ENCODE assay signal across 8 cellular contexts in genomic region chr1:28927442-28928305, GRCh38. TPM values are rescaled to one million over a fixed set of nuclear protein-coding genes. Genes with fewer than 3 reads are reported as not detected.
DNase-seq lines count a peak whose midpoint lies in the region; ATAC-seq and TF ChIP-seq lines count a peak whose summit lies in the region.

No MANE protein-coding gene starts in this region.

- DNase-seq in A673 (ENCODE audit: low spot score) (peak; percentile 67), left ventricle myocardium inferior (no peak), NCI-H510A (lab: John Stamatoyannopoulos, UW) (no peak), NCI-H1048 (lab: John Stamatoyannopoulos, UW) (no peak)
- DNase-seq in activated CD4-positive, CD25-positive, alpha-beta regulatory T cell treated with anti-CD3 and anti-CD28 coated beads, Interleukin-2, amount 50 U/mL, for 72 hours, result no peak

- H3K79me2 ChIP-seq in SU-DHL-6 (ENCODE audit: insufficient read depth, low read length), result peaks cover 88% of the 10 kb centered on the region

- H3K27ac ChIP-seq in A673 (ENCODE audit: low read depth, low read length, poor library complexity, severe bottlenecking), result peak overlapping the region; percentile 86
- peak overlapping the region; percentile 91 for H3K27ac ChIP-seq in SU-DHL-6 (ENCODE audit: low read depth, low read length)
- H3K27ac ChIP-seq in left ventricle myocardium inferior (replicated peaks), result peak overlapping the region; percentile 57
- peak overlapping the region; percentile 50 for H3K27ac ChIP-seq in subcutaneous abdominal adipose tissue (ENCODE audit: low read depth, low read length)

- H3K9me2 ChIP-seq in SU-DHL-6 (replicated peaks; ENCODE audit: insufficient read depth, low read length), result no peaks in the 10 kb centered on the region

- BruUV-seq in A673 (replicated peaks; lab: Mats Ljungman, UMichigan), result TSS peak; percentile 3

- H3K9ac ChIP-seq in SU-DHL-6 (ENCODE audit: low read length) (peak overlapping the region; percentile 25), subcutaneous abdominal adipose tissue (ENCODE audit: low read length in 5 of 5) (peak overlapping the region in 3 of 5 donors; percentile 6 to 57 (median 38))

- H3K4me1 ChIP-seq in A673 (ENCODE audit: insufficient read depth, low read length, poor library complexity, severe bottlenecking) (peaks cover 40% of the 10 kb centered on the region), left ventricle myocardium inferior (peaks cover 26% of the 10 kb centered on the region), subcutaneous abdominal adipose tissue (ENCODE audit: control insufficient read depth in 5 of 5, insufficient read depth in 5 of 5, low read length in 5 of 5) (peaks cover 5 to 31% (median 26%) of the 10 kb centered on the region in 5 donors)

- POLR2A ChIA-PET in A673 (lab: Charles Lee; ENCODE audit: low non-redundant PET), result interaction anchor here (0.5 to 0.6 kb wide), 2 partner anchors 66 to 119 kb away, joined by 12 to 21 read pairs; no protein-coding TSS in a partner anchor

- H3K36me3 ChIP-seq in A673 (ENCODE audit: insufficient read depth, low read length, poor library complexity, severe bottlenecking), result no peaks in the 10 kb centered on the region
- H3K36me3 ChIP-seq in SU-DHL-6 (ENCODE audit: low read length), result no peaks in the 10 kb centered on the region
- no peaks in the 10 kb centered on the region for H3K36me3 ChIP-seq in left ventricle myocardium inferior
- H3K36me3 ChIP-seq in subcutaneous abdominal adipose tissue (ENCODE audit: control insufficient read depth in 5 of 5, insufficient read depth in 5 of 5, low read length in 5 of 5), result no peaks in the 10 kb centered on the region

- TF ChIP-seq CTCF in A673 (conservative IDR thresholded peaks at IDR 0.05; ENCODE audit: low read depth, low read length), result no peak
- no peak for TF ChIP-seq CTCF in SU-DHL-6 (IDR thresholded peaks at IDR 0.05; ENCODE audit: insufficient read depth, low read length, poor library complexity, severe bottlenecking)
- TF ChIP-seq CTCF in left ventricle myocardium inferior (IDR thresholded peaks at IDR 0.05; ENCODE audit: borderline replicate concordance), result no peak

- peak overlapping the region; percentile 83 for H3K4me2 ChIP-seq in SU-DHL-6 (ENCODE audit: low read depth, low read length, poor library complexity, severe bottlenecking)

- peaks cover 27% of the 10 kb centered on the region for H3F3A ChIP-seq in SU-DHL-6 (ENCODE audit: insufficient read depth)

- intact Hi-C loops in A673 (cut with micrococcal nuclease; ENCODE audit: unreplicated experiment) (no loop called here), left ventricle myocardium inferior (cut with micrococcal nuclease) (no loop called here)

- H3K27me3 ChIP-seq in A673 (replicated peaks; ENCODE audit: insufficient read depth, low read depth, low read length, poor library complexity), result no peaks in the 10 kb centered on the region
- H3K27me3 ChIP-seq in SU-DHL-6 (ENCODE audit: low read length), result no peaks in the 10 kb centered on the region
- H3K27me3 ChIP-seq in left ventricle myocardium inferior (ENCODE audit: low read depth), result no peaks in the 10 kb centered on the region
- H3K27me3 ChIP-seq in subcutaneous abdominal adipose tissue (ENCODE audit: control insufficient read depth in 5 of 5, insufficient read depth in 4 of 5, low read length in 5 of 5), result no peaks in the 10 kb centered on the region

- H3K4me3 ChIP-seq in A673 (ENCODE audit: low read depth, low read length, poor library complexity, severe bottlenecking), result peak overlapping the region; percentile 27
- peak overlapping the region; percentile 36 for H3K4me3 ChIP-seq in SU-DHL-6 (ENCODE audit: insufficient read depth, low read length, poor library complexity, severe bottlenecking)
- H3K4me3 ChIP-seq in left ventricle myocardium inferior, result no peak overlapping the region
- H3K4me3 ChIP-seq in subcutaneous abdominal adipose tissue (ENCODE audit: low read depth in 1 of 5, low read length in 5 of 5), result peak overlapping the region in 1 of 5 donors; percentile 47

- peak; percentile 46 for ATAC-seq in GM21576 (IDR thresholded peaks at IDR 0.05; ENCODE audit: unreplicated experiment)

- peaks cover 11% of the 10 kb centered on the region for H4K20me1 ChIP-seq in SU-DHL-6 (ENCODE audit: low read depth, low read length)

- H3K9me3 ChIP-seq in A673 (ENCODE audit: low read depth, low read length, poor library complexity, severe bottlenecking) (no peaks in the 10 kb centered on the region), SU-DHL-6 (ENCODE audit: insufficient read depth, low read length) (no peaks in the 10 kb centered on the region), left ventricle myocardium inferior (replicated peaks) (no peaks in the 10 kb centered on the region), subcutaneous abdominal adipose tissue (ENCODE audit: control insufficient read depth in 5 of 5, low read length in 5 of 5) (no peaks in the 10 kb centered on the region)

- CTCF ChIA-PET in A673 (lab: Charles Lee), result no interaction called here

- no peak overlapping the region for H2AFZ ChIP-seq in SU-DHL-6 (ENCODE audit: low read depth, low read length, severe bottlenecking)

RNA-seq across cellular contexts. Expression of gene EPB41, which starts 13.3 kb away (rescaled TPM):
- 337 TPM in 2 replicates for total RNA-seq in A673 (2021)
- 23.4 TPM for total RNA-seq in left ventricle myocardium inferior

Comparison
In these comparisons a context has a peak if more than half of its experiments do, and no peak if none do; other contexts are left out.
1. RNA of gene EPB41, which starts 13.3 kb away (total RNA-seq): 337 TPM in A673; 23.4 TPM in left ventricle myocardium inferior (single experiment); every median in the first group is over 10 times any median in the second.
2. Peak in every context shown above with its lines, with median percentiles within 50 percentile points of each other: H3K27ac ChIP-seq.